Comparison of ENCODE assay signal across 25 cellular contexts in the genomic region with DNA sequence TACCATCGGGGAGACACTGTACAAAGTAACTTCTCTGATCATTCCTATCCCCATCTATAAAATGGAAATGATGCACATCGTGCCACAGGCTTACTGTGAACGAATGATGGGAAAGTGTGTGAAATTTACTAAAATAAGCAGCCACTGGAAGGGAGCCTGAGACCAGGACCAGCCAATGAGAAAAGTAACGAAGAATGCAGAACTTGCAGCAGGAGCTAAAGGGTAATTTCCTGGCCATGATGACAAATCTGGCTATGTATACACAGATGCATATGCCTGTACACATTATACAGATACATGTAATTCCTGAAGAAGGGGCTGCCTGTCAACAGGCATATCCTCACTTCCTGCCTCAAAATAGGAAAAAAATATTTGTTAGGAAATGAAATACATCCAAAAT.
"Had no signal": no experiment of that assay in that cellular context is flagged by ENCODE, and none has a peak within 500 bp of the region (broad histone marks: within the 10 kb centered on the region; RNA-seq: fewer than 3 reads in every experiment).

No MANE protein-coding gene starts in this region.

- H3K4me3 ChIP-seq: left ventricle myocardium inferior, mucosa of descending colon, ovary, prostate gland, sigmoid colon, spleen, suprapubic skin, thoracic aorta, tibial artery, upper lobe of right lung had no signal

- H3K27ac ChIP-seq: left ventricle myocardium inferior, ovary, prostate gland, sigmoid colon, spleen, suprapubic skin, thoracic aorta, tibial artery, upper lobe of right lung had no signal

- FAIRE-seq: islet of Langerhans, small intestine, urothelium cell line had no signal

- H3K36me3 Mint-ChIP-seq: natural killer cell treated with Interleukin-12 subunit alpha and Interleukin-12 subunit beta and Interleukin-15 and Interleukin-18, amount 100 ng/mL, for 72 hours; stimulated activated effector memory CD8-positive, alpha-beta T cell treated with anti-CD3 and anti-CD28 coated beads, Interleukin-12 subunit alpha, Interleukin-12 subunit beta, amount 100 ng/mL, for 72 hours had no signal

- DNase-seq: hippocampal formation; left ventricle myocardium inferior; midbrain; mucosa of descending colon; naive thymus-derived CD4-positive, alpha-beta T cell; ovary; posterior cingulate gyrus; retina; right cardiac atrium; sigmoid colon; small intestine; spleen; stimulated activated CD4-positive, alpha-beta T cell treated with anti-CD3 and anti-CD28 coated beads, Interleukin-4, amount 100 ng/mL, for 24 hours; stimulated activated naive CD4-positive, alpha-beta T cell; upper lobe of right lung had no signal

- H3K9me3 ChIP-seq: left ventricle myocardium inferior, mucosa of descending colon, ovary, prostate gland, sigmoid colon, spleen, suprapubic skin, thoracic aorta, tibial artery, upper lobe of right lung had no signal

- H3K36me3 ChIP-seq: left ventricle myocardium inferior, ovary, prostate gland, sigmoid colon, spleen, suprapubic skin, thoracic aorta, tibial artery, upper lobe of right lung had no signal

- H3K27me3 ChIP-seq: ovary, sigmoid colon, spleen, suprapubic skin, tibial artery, upper lobe of right lung had no signal

- H3K4me1 ChIP-seq: prostate gland, sigmoid colon had no signal

- H3K27me3 Mint-ChIP-seq: memory B cell; natural killer cell treated with Interleukin-12 subunit alpha and Interleukin-12 subunit beta and Interleukin-15 and Interleukin-18, amount 100 ng/mL, for 72 hours; stimulated activated naive CD8-positive, alpha-beta T cell treated with anti-CD3 and anti-CD28 coated beads, Interleukin-15, Interleukin-2, amounts not matched to agents 100 ng/mL and 50 ng/mL, for 24 hours had no signal

- ATAC-seq: naive thymus-derived CD4-positive, alpha-beta T cell; natural killer cell treated with Interleukin-12 subunit alpha and Interleukin-12 subunit beta and Interleukin-15 and Interleukin-18, amount 100 ng/mL, for 72 hours; stimulated activated effector memory CD8-positive, alpha-beta T cell treated with anti-CD3 and anti-CD28 coated beads, Interleukin-12 subunit alpha, Interleukin-12 subunit beta, amount 100 ng/mL, for 72 hours; upper lobe of right lung had no signal

- H3K9me3 Mint-ChIP-seq: memory B cell; naive thymus-derived CD4-positive, alpha-beta T cell; natural killer cell treated with Interleukin-12 subunit alpha and Interleukin-12 subunit beta and Interleukin-15 and Interleukin-18, amount 100 ng/mL, for 72 hours; stimulated activated effector memory CD8-positive, alpha-beta T cell treated with anti-CD3 and anti-CD28 coated beads, Interleukin-12 subunit alpha, Interleukin-12 subunit beta, amount 100 ng/mL, for 72 hours; stimulated activated naive CD8-positive, alpha-beta T cell treated with anti-CD3 and anti-CD28 coated beads, Interleukin-15, Interleukin-2, amounts not matched to agents 100 ng/mL and 50 ng/mL, for 24 hours had no signal

- H3K4me1 Mint-ChIP-seq: stimulated activated effector memory CD8-positive, alpha-beta T cell treated with anti-CD3 and anti-CD28 coated beads, Interleukin-12 subunit alpha, Interleukin-12 subunit beta, amount 100 ng/mL, for 72 hours had no signal

- H3K4me3 Mint-ChIP-seq: memory B cell; naive thymus-derived CD4-positive, alpha-beta T cell; natural killer cell treated with Interleukin-12 subunit alpha and Interleukin-12 subunit beta and Interleukin-15 and Interleukin-18, amount 100 ng/mL, for 72 hours; stimulated activated effector memory CD8-positive, alpha-beta T cell treated with anti-CD3 and anti-CD28 coated beads, Interleukin-12 subunit alpha, Interleukin-12 subunit beta, amount 100 ng/mL, for 72 hours; stimulated activated naive CD8-positive, alpha-beta T cell treated with anti-CD3 and anti-CD28 coated beads, Interleukin-15, Interleukin-2, amounts not matched to agents 100 ng/mL and 50 ng/mL, for 24 hours had no signal

- H3K27ac Mint-ChIP-seq: memory B cell; naive thymus-derived CD4-positive, alpha-beta T cell; natural killer cell treated with Interleukin-12 subunit alpha and Interleukin-12 subunit beta and Interleukin-15 and Interleukin-18, amount 100 ng/mL, for 72 hours; stimulated activated effector memory CD8-positive, alpha-beta T cell treated with anti-CD3 and anti-CD28 coated beads, Interleukin-12 subunit alpha, Interleukin-12 subunit beta, amount 100 ng/mL, for 72 hours; stimulated activated naive CD8-positive, alpha-beta T cell treated with anti-CD3 and anti-CD28 coated beads, Interleukin-15, Interleukin-2, amounts not matched to agents 100 ng/mL and 50 ng/mL, for 24 hours had no signal
